In genomic region chr22:39417641-39418040, GRCh38 we compare ENCODE assay signal across 18 cellular contexts. TPM values are rescaled to one million over a fixed set of nuclear protein-coding genes. Genes with fewer than 3 reads are reported as not detected.
DNase-seq lines count a peak whose midpoint lies in the region; ATAC-seq and TF ChIP-seq lines count a peak whose summit lies in the region.
"Had no signal": no experiment of that assay in that cellular context is flagged by ENCODE, and none has a peak within 500 bp of the region (broad histone marks: within the 10 kb centered on the region; RNA-seq: fewer than 3 reads in every experiment).

No MANE protein-coding gene starts in this region.

- no peak overlapping the region for H3K4me3 Mint-ChIP-seq in activated naive CD4-positive, alpha-beta T cell treated with anti-CD3 and anti-CD28 coated beads, Interleukin-2, amount 10 ng/mL, durations not matched to agents 7 days and 5 days
- H3K4me3 Mint-ChIP-seq: CD4-positive, CD25-positive, alpha-beta regulatory T cell; CD8-positive, alpha-beta memory T cell; GM23338 had no signal

- no peaks in the 10 kb centered on the region for H3K9me3 Mint-ChIP-seq in activated naive CD4-positive, alpha-beta T cell treated with anti-CD3 and anti-CD28 coated beads, Interleukin-2, amount 10 ng/mL, durations not matched to agents 7 days and 5 days
- H3K9me3 Mint-ChIP-seq: CD4-positive, CD25-positive, alpha-beta regulatory T cell; CD8-positive, alpha-beta memory T cell; GM23338 had no signal

- H3F3A ChIP-seq in OCI-LY1 (ENCODE audit: insufficient read depth, low read length): no peaks in the 10 kb centered on the region

- peak overlapping the region; percentile 31 for H4K8ac ChIP-seq in neuronal stem cell (ENCODE audit: low read depth, low read length)

- DNase-seq in activated naive CD4-positive, alpha-beta T cell treated with anti-CD3 and anti-CD28 coated beads, Interleukin-2, amount 10 ng/mL, durations not matched to agents 7 days and 5 days: no peak
- no peak for DNase-seq in activated naive CD4-positive, alpha-beta T cell treated with Interleukin-2 at 50 U/mL for 16 hours
- no peak for DNase-seq in neuronal stem cell (ENCODE audit: low spot score)
- no peak for DNase-seq in NCI-H1694 (lab: John Stamatoyannopoulos, UW)
- DNase-seq: C1 segment of cervical spinal cord; Caco-2; CD4-positive, CD25-positive, alpha-beta regulatory T cell; CD8-positive, alpha-beta memory T cell; GDM1; HCEC 1CT; IMR-90 had no signal

- H3K9me3 ChIP-seq in OCI-LY1 (ENCODE audit: low read length): no peaks in the 10 kb centered on the region
- no peaks in the 10 kb centered on the region for H3K9me3 ChIP-seq in neuronal stem cell (replicated peaks in 1 of 2; ENCODE audit: control insufficient read depth in 2 of 2, insufficient read depth in 1 of 2, low read depth in 1 of 2, low read length in 2 of 2)
- H3K9me3 ChIP-seq: A549, Caco-2 had no signal

- H3K4me2 ChIP-seq in OCI-LY1 (ENCODE audit: low read length): peak overlapping the region; percentile 47; the same call in 1 of the 2 replicates
- H3K4me2 ChIP-seq in neuronal stem cell (ENCODE audit: insufficient read depth, low read length, poor library complexity, severe bottlenecking): no peak overlapping the region
- H3K4me2 ChIP-seq: A549, GM23338 had no signal

- peak overlapping the region; percentile 52 for H3K27ac Mint-ChIP-seq in activated naive CD4-positive, alpha-beta T cell treated with anti-CD3 and anti-CD28 coated beads, Interleukin-2, amount 10 ng/mL, durations not matched to agents 7 days and 5 days
- H3K27ac Mint-ChIP-seq: CD4-positive, CD25-positive, alpha-beta regulatory T cell; GM23338 had no signal

- no peaks in the 10 kb centered on the region for H3K9me2 ChIP-seq in OCI-LY1 (ENCODE audit: low read depth, low read length)

- CTCF ChIA-PET in activated naive CD4-positive, alpha-beta T cell treated with anti-CD3 and anti-CD28 coated beads, Interleukin-2, amount 10 ng/mL, durations not matched to agents 7 days and 5 days (lab: Charles Lee): no interaction called here

- H2BK15ac ChIP-seq in neuronal stem cell (ENCODE audit: low read length): no peak overlapping the region

- no peak overlapping the region for H3K23ac ChIP-seq in neuronal stem cell (ENCODE audit: low read depth, low read length, poor library complexity)

- ATAC-seq in HG02623 (IDR thresholded peaks at IDR 0.05; ENCODE audit: unreplicated experiment): no peak
- ATAC-seq in HG03196 (IDR thresholded peaks at IDR 0.05; ENCODE audit: unreplicated experiment): no peak
- ATAC-seq: A549, GM23338, K562 had no signal

- H3K36me3 Mint-ChIP-seq in activated naive CD4-positive, alpha-beta T cell treated with anti-CD3 and anti-CD28 coated beads, Interleukin-2, amount 10 ng/mL, durations not matched to agents 7 days and 5 days: peaks cover 73% of the 10 kb centered on the region

- no peak overlapping the region for H2BK5ac ChIP-seq in neuronal stem cell (ENCODE audit: low read length)

- H3K79me2 ChIP-seq in OCI-LY1 (ENCODE audit: insufficient read depth, low read length): no peaks in the 10 kb centered on the region

- H3K27me3 ChIP-seq in OCI-LY1 (ENCODE audit: insufficient read depth, low read length): no peaks in the 10 kb centered on the region
- H3K27me3 ChIP-seq in neuronal stem cell (ENCODE audit: control insufficient read depth in 3 of 3, insufficient read depth in 3 of 3, low read depth in 1 of 3, low read length in 3 of 3): no peaks in the 10 kb centered on the region

- H3K9ac ChIP-seq in OCI-LY1 (ENCODE audit: low read length): peak overlapping the region; percentile 25; the same call in 1 of the 2 replicates
- H3K9ac ChIP-seq in neuronal stem cell (ENCODE audit: low read depth, low read length, poor library complexity): no peak overlapping the region

- H3K27ac ChIP-seq in OCI-LY1 (ENCODE audit: low read depth, low read length, poor library complexity, severe bottlenecking) (peak overlapping the region; percentile 75), neuronal stem cell (replicated peaks; ENCODE audit: low read length) (no peak overlapping the region)
- H3K27ac ChIP-seq: 22Rv1, A549 had no signal

- H3K4me1 Mint-ChIP-seq in activated naive CD4-positive, alpha-beta T cell treated with anti-CD3 and anti-CD28 coated beads, Interleukin-2, amount 10 ng/mL, durations not matched to agents 7 days and 5 days: peaks cover 52% of the 10 kb centered on the region
- H3K4me1 Mint-ChIP-seq: GM23338 had no signal

- H4K91ac ChIP-seq in neuronal stem cell (ENCODE audit: low read depth, low read length, poor library complexity): no peak overlapping the region

- H3K18ac ChIP-seq in neuronal stem cell (ENCODE audit: low read length): no peak overlapping the region

- peaks cover 57% of the 10 kb centered on the region for H3K36me3 ChIP-seq in OCI-LY1 (ENCODE audit: insufficient read depth, low read length)
- peaks cover 51 to 72% of the 10 kb centered on the region in 2 donors for H3K36me3 ChIP-seq in neuronal stem cell (replicated peaks in 1 of 2; ENCODE audit: control insufficient read depth in 2 of 2, insufficient read depth in 2 of 2, low read length in 2 of 2)

- no peak overlapping the region for H3K14ac ChIP-seq in neuronal stem cell (ENCODE audit: low read length)

- no peaks in the 10 kb centered on the region for H3K79me1 ChIP-seq in neuronal stem cell (ENCODE audit: low read depth, low read length)

- no peak overlapping the region for H2AK5ac ChIP-seq in neuronal stem cell (ENCODE audit: low read depth, low read length)

- H3K4me3 ChIP-seq in OCI-LY1 (ENCODE audit: low read depth, low read length, poor library complexity, severe bottlenecking) (no peak overlapping the region), neuronal stem cell (ENCODE audit: low read length in 2 of 2) (no peak overlapping the region)
- H3K4me3 ChIP-seq: A549, GM23338, K562 had no signal

- no peaks in the 10 kb centered on the region for H3K27me3 Mint-ChIP-seq in activated naive CD4-positive, alpha-beta T cell treated with anti-CD3 and anti-CD28 coated beads, Interleukin-2, amount 10 ng/mL, durations not matched to agents 7 days and 5 days
- H3K27me3 Mint-ChIP-seq: CD4-positive, CD25-positive, alpha-beta regulatory T cell; CD8-positive, alpha-beta memory T cell had no signal

- no peak overlapping the region for H3K4ac ChIP-seq in neuronal stem cell (ENCODE audit: low read length)

- no peaks in the 10 kb centered on the region for H4K20me1 ChIP-seq in OCI-LY1 (ENCODE audit: insufficient read depth, low read length)

- no CpG with 5 or more reads among the region's 12 CpGs for WGBS in neuronal stem cell (ENCODE audit: extremely low coverage in 2 of 2, insufficient read length in 2 of 2, insufficient replicate concordance in 1 of 2), 2 donors

- H3K4me1 ChIP-seq in OCI-LY1 (ENCODE audit: insufficient read depth, low read length, severe bottlenecking) (peaks cover 29% of the 10 kb centered on the region), neuronal stem cell (ENCODE audit: control insufficient read depth in 2 of 2, insufficient read depth in 1 of 2, low read depth in 1 of 2, low read length in 2 of 2) (no peaks in the 10 kb centered on the region)
- H3K4me1 ChIP-seq: A549, Caco-2 had no signal

- no peak overlapping the region for H2BK120ac ChIP-seq in neuronal stem cell (ENCODE audit: low read depth, low read length)

- H2AFZ ChIP-seq in OCI-LY1 (ENCODE audit: low read length) (no peak overlapping the region), neuronal stem cell (ENCODE audit: low read length) (no peak overlapping the region)
- H2AFZ ChIP-seq: GM23338 had no signal

- no peak overlapping the region for H2BK12ac ChIP-seq in neuronal stem cell (ENCODE audit: low read length)

- no peak for TF ChIP-seq CTCF in OCI-LY1 (IDR thresholded peaks at IDR 0.05; ENCODE audit: low read length)

RNA-seq across cellular contexts. Expression of gene TAB1, which starts 18.1 kb away (rescaled TPM):
- 25.7 TPM for polyA plus RNA-seq in neuronal stem cell (2013, experiment 1 of 2)
- polyA plus RNA-seq in neuronal stem cell (2013, experiment 2 of 2): 24.2 TPM

RNA-seq across cellular contexts. Expression of gene MGAT3, which starts 39.2 kb away (rescaled TPM):
- 13.5 TPM for polyA plus RNA-seq in neuronal stem cell (2013, experiment 1 of 2)
- 13.6 TPM for polyA plus RNA-seq in neuronal stem cell (2013, experiment 2 of 2)
- polyA plus RNA-seq: CD4-positive, CD25-positive, alpha-beta regulatory T cell had no signal
